In genomic region chr6:148830614-148831013, GRCh38 we compare ENCODE assay signal across 1 cellular context.
TF ChIP-seq lines count a peak whose summit lies in the region.

No MANE protein-coding gene starts in this region.

TF ChIP-seq in GM23338, 12 proteins besides CTCF, POLR2A, EP300 and RAD21 (continued from another document):
- TF ChIP-seq ZNF462 (CRISPR knock-in tag; IDR thresholded peaks at IDR 0.05) (no peak), ZNF114 (CRISPR knock-in tag; IDR thresholded peaks at IDR 0.05) (no peak), NANOG (IDR thresholded peaks at IDR 0.05; ENCODE audit: borderline replicate concordance) (no peak), EZH2phosphoT487 (IDR thresholded peaks at IDR 0.05; ENCODE audit: unreplicated experiment) (no peak), EZH2 (IDR thresholded peaks at IDR 0.05; ENCODE audit: low read depth, unreplicated experiment) (no peak), REST (IDR thresholded peaks at IDR 0.05; ENCODE audit: unreplicated experiment) (no peak)
